ENCODE assay signal across 31 cellular contexts in the genomic region with DNA sequence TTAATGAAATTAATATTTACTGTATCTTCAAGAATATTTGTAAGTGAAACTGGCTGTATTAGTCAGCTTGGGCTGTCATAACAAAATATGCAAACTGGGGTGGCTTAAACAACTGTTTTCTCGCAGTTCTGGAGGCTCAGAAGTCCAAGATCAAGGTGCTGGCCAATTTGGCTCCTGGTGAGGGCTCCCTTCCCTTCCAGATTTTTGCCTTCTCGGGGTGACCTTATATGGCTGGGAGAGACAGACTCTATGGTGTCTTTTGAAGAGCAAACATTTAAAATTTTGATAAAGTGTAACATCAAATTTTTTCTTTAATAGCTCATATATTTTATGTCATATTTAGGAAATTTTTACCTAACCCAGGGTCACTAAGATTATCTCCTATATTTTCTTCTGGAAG. TPM values are rescaled to one million over a fixed set of nuclear protein-coding genes. Genes with fewer than 3 reads are reported as not detected.
"Had no signal": no experiment of that assay in that cellular context is flagged by ENCODE, and none has a peak within 500 bp of the region (broad histone marks: within the 10 kb centered on the region; RNA-seq: fewer than 3 reads in every experiment).

No MANE protein-coding gene starts in this region.

- H3K27ac Mint-ChIP-seq: activated CD4-positive, alpha-beta memory T cell treated with anti-CD3 and anti-CD28 coated beads for 36 hours; activated CD4-positive, alpha-beta T cell treated with anti-CD3 and anti-CD28 coated beads for 36 hours; activated CD4-positive, alpha-beta T cell treated with anti-CD3 and anti-CD28 coated beads, Interleukin-2, amount 10 ng/mL, durations not matched to agents 24 days and 14 days; activated CD8-positive, alpha-beta memory T cell treated with anti-CD3 and anti-CD28 coated beads, Interleukin-2, amount 10 ng/mL, durations not matched to agents 7 days and 5 days; activated CD8-positive, alpha-beta T cell treated with anti-CD3 and anti-CD28 coated beads, Interleukin-2, amount 10 ng/mL, durations not matched to agents 7 days and 5 days; activated naive CD4-positive, alpha-beta T cell treated with anti-CD3 and anti-CD28 coated beads for 36 hours; activated naive CD4-positive, alpha-beta T cell treated with anti-CD3 and anti-CD28 coated beads, Interleukin-2, amount 50 U/mL, for 24 hours; activated naive CD8-positive, alpha-beta T cell treated with anti-CD3 and anti-CD28 coated beads for 36 hours; activated T-helper 1 cell treated with anti-CD3 and anti-CD28 coated beads, Interleukin-12 subunit alpha, Interleukin-12 subunit beta, Interleukin-2, Interleukin-4 antibody, amounts not matched to agents 30 ng/mL and 10 ng/mL and 1 ng/mL, durations not matched to agents 14 hours and 24 hours and 36 hours; activated T-helper 2 cell treated with anti-CD3 and anti-CD28 coated beads, Interferon-gamma antibody, Interleukin-2, Interleukin-4, amounts not matched to agents 10 μg/mL and 5 μg/mL and 100 μg/mL, durations not matched to agents 14 hours and 24 hours and 36 hours; dendritic cell treated with granulocyte-macrophage colony-stimulating factor and Interleukin-4, amounts not matched to agents 40 ng/mL and 50 ng/mL, for 4 days; endodermal cell had no signal

- H3K36me3 ChIP-seq: ascending aorta, brain microvascular endothelial cell, gastrocnemius medialis, heart left ventricle had no signal

- H3K9me3 ChIP-seq: ascending aorta, gastrocnemius medialis, heart left ventricle had no signal

- H3K4me1 ChIP-seq: ascending aorta, foreskin keratinocyte, gastrocnemius medialis, heart left ventricle had no signal

- ATAC-seq: activated CD4-positive, alpha-beta T cell treated with anti-CD3 and anti-CD28 coated beads for 36 hours; activated CD8-positive, alpha-beta memory T cell treated with anti-CD3 and anti-CD28 coated beads, Interleukin-2, amount 10 ng/mL, durations not matched to agents 7 days and 5 days; activated CD8-positive, alpha-beta T cell treated with anti-CD3 and anti-CD28 coated beads, Interleukin-2, amount 10 ng/mL, durations not matched to agents 7 days and 5 days; esophagus mucosa; foreskin keratinocyte; gastrocnemius medialis; heart left ventricle had no signal

- H3K4me3 Mint-ChIP-seq: activated CD4-positive, alpha-beta memory T cell treated with anti-CD3 and anti-CD28 coated beads for 36 hours; activated CD4-positive, alpha-beta T cell treated with anti-CD3 and anti-CD28 coated beads for 36 hours; activated CD4-positive, alpha-beta T cell treated with anti-CD3 and anti-CD28 coated beads, Interleukin-2, amount 10 ng/mL, durations not matched to agents 24 days and 14 days; activated CD8-positive, alpha-beta memory T cell treated with anti-CD3 and anti-CD28 coated beads, Interleukin-2, amount 10 ng/mL, durations not matched to agents 7 days and 5 days; activated CD8-positive, alpha-beta T cell treated with anti-CD3 and anti-CD28 coated beads, Interleukin-2, amount 10 ng/mL, durations not matched to agents 7 days and 5 days; activated naive CD4-positive, alpha-beta T cell treated with anti-CD3 and anti-CD28 coated beads for 36 hours; activated naive CD4-positive, alpha-beta T cell treated with anti-CD3 and anti-CD28 coated beads, Interleukin-2, amount 50 U/mL, for 24 hours; activated naive CD8-positive, alpha-beta T cell treated with anti-CD3 and anti-CD28 coated beads for 36 hours; activated T-helper 1 cell treated with anti-CD3 and anti-CD28 coated beads, Interleukin-12 subunit alpha, Interleukin-12 subunit beta, Interleukin-2, Interleukin-4 antibody, amounts not matched to agents 30 ng/mL and 10 ng/mL and 1 ng/mL, durations not matched to agents 14 hours and 24 hours and 36 hours; central memory CD8-positive, alpha-beta T cell; dendritic cell treated with granulocyte-macrophage colony-stimulating factor and Interleukin-4, amounts not matched to agents 40 ng/mL and 50 ng/mL, for 4 days; endodermal cell had no signal

- H3K9me3 Mint-ChIP-seq: activated CD4-positive, alpha-beta memory T cell treated with anti-CD3 and anti-CD28 coated beads for 36 hours; activated CD4-positive, alpha-beta T cell treated with anti-CD3 and anti-CD28 coated beads, Interleukin-2, amount 10 ng/mL, durations not matched to agents 24 days and 14 days; activated naive CD4-positive, alpha-beta T cell treated with anti-CD3 and anti-CD28 coated beads for 36 hours; activated naive CD4-positive, alpha-beta T cell treated with anti-CD3 and anti-CD28 coated beads, Interleukin-2, amount 50 U/mL, for 24 hours; activated naive CD8-positive, alpha-beta T cell treated with anti-CD3 and anti-CD28 coated beads for 36 hours; activated T-helper 1 cell treated with anti-CD3 and anti-CD28 coated beads, Interleukin-12 subunit alpha, Interleukin-12 subunit beta, Interleukin-2, Interleukin-4 antibody, amounts not matched to agents 30 ng/mL and 10 ng/mL and 1 ng/mL, durations not matched to agents 14 hours and 24 hours and 36 hours; activated T-helper 2 cell treated with anti-CD3 and anti-CD28 coated beads, Interferon-gamma antibody, Interleukin-2, Interleukin-4, amounts not matched to agents 10 μg/mL and 5 μg/mL and 100 μg/mL, durations not matched to agents 14 hours and 24 hours and 36 hours; central memory CD8-positive, alpha-beta T cell had no signal

- DNase-seq: activated CD4-positive, alpha-beta memory T cell treated with anti-CD3 and anti-CD28 coated beads for 36 hours; activated CD4-positive, alpha-beta T cell treated with anti-CD3 and anti-CD28 coated beads for 36 hours; activated CD4-positive, alpha-beta T cell treated with anti-CD3 and anti-CD28 coated beads, Interleukin-2, amount 10 ng/mL, durations not matched to agents 24 days and 14 days; activated CD4-positive, CD25-positive, alpha-beta regulatory T cell; activated CD4-positive, CD25-positive, alpha-beta regulatory T cell treated with anti-CD3 and anti-CD28 coated beads, Interleukin-2, amount 50 U/mL, for 72 hours; activated CD8-positive, alpha-beta memory T cell treated with anti-CD3 and anti-CD28 coated beads, Interleukin-2, amount 10 ng/mL, durations not matched to agents 7 days and 5 days; activated CD8-positive, alpha-beta memory T cell treated with anti-CD3 and anti-CD28 coated beads, Interleukin-2, amount 50 U/mL, for 4 hours; activated CD8-positive, alpha-beta T cell treated with anti-CD3 and anti-CD28 coated beads, Interleukin-2, amount 10 ng/mL, durations not matched to agents 7 days and 5 days; activated effector memory CD4-positive, alpha-beta T cell treated with anti-CD3 and anti-CD28 coated beads, Interleukin-2, amount 50 U/mL, for 16 hours; activated naive CD4-positive, alpha-beta T cell treated with anti-CD3 and anti-CD28 coated beads for 36 hours; activated naive CD8-positive, alpha-beta T cell treated with anti-CD3 and anti-CD28 coated beads for 36 hours; activated T-cell treated with anti-CD3 and anti-CD28 coated beads, Interleukin-2, amount 50 U/mL, for 1 hour; activated T-cell treated with anti-CD3 and anti-CD28 coated beads, Interleukin-2, amount 50 U/mL, for 48 hours; brain microvascular endothelial cell; dorsolateral prefrontal cortex; effector memory CD4-positive, alpha-beta T cell; endodermal cell; foreskin keratinocyte; gastrocnemius medialis; glutamatergic neuron; heart left ventricle; T-helper 2 cell had no signal

- H3K4me3 ChIP-seq: ascending aorta, coronary artery, dorsolateral prefrontal cortex, gastrocnemius medialis, heart left ventricle had no signal

- H3K27me3 Mint-ChIP-seq: activated CD4-positive, alpha-beta memory T cell treated with anti-CD3 and anti-CD28 coated beads for 36 hours; activated CD4-positive, alpha-beta T cell treated with anti-CD3 and anti-CD28 coated beads for 36 hours; activated CD4-positive, alpha-beta T cell treated with anti-CD3 and anti-CD28 coated beads, Interleukin-2, amount 10 ng/mL, durations not matched to agents 24 days and 14 days; activated CD8-positive, alpha-beta memory T cell treated with anti-CD3 and anti-CD28 coated beads, Interleukin-2, amount 10 ng/mL, durations not matched to agents 7 days and 5 days; activated naive CD4-positive, alpha-beta T cell treated with anti-CD3 and anti-CD28 coated beads, Interleukin-2, amount 50 U/mL, for 24 hours; activated naive CD8-positive, alpha-beta T cell treated with anti-CD3 and anti-CD28 coated beads for 36 hours; central memory CD8-positive, alpha-beta T cell; dendritic cell treated with granulocyte-macrophage colony-stimulating factor and Interleukin-4, amounts not matched to agents 40 ng/mL and 50 ng/mL, for 4 days had no signal

- H3K27me3 ChIP-seq: ascending aorta, brain microvascular endothelial cell, dorsolateral prefrontal cortex, foreskin keratinocyte, gastrocnemius medialis, heart left ventricle had no signal

- H3K4me1 Mint-ChIP-seq: activated CD4-positive, alpha-beta T cell treated with anti-CD3 and anti-CD28 coated beads for 36 hours; activated CD8-positive, alpha-beta memory T cell treated with anti-CD3 and anti-CD28 coated beads, Interleukin-2, amount 10 ng/mL, durations not matched to agents 7 days and 5 days; endodermal cell had no signal

- H3K27ac ChIP-seq: ascending aorta, brain microvascular endothelial cell, coronary artery, foreskin keratinocyte, gastrocnemius medialis, heart left ventricle had no signal

RNA-seq across cellular contexts. Expression of a gene that starts 48.4 kb away (rescaled TPM):
- total RNA-seq: activated CD8-positive, alpha-beta T cell treated with anti-CD3 and anti-CD28 coated beads, Interleukin-2, amount 10 ng/mL, durations not matched to agents 7 days and 5 days; T-helper 1 cell treated with Interleukin-12 subunit alpha and Interleukin-12 subunit beta and Interleukin-4 antibody, amounts not matched to agents 30 ng/mL and 1 ng/mL, for 36 hours had no signal
